Comparison of ENCODE assay signal across 8 cellular contexts in the genomic region with DNA sequence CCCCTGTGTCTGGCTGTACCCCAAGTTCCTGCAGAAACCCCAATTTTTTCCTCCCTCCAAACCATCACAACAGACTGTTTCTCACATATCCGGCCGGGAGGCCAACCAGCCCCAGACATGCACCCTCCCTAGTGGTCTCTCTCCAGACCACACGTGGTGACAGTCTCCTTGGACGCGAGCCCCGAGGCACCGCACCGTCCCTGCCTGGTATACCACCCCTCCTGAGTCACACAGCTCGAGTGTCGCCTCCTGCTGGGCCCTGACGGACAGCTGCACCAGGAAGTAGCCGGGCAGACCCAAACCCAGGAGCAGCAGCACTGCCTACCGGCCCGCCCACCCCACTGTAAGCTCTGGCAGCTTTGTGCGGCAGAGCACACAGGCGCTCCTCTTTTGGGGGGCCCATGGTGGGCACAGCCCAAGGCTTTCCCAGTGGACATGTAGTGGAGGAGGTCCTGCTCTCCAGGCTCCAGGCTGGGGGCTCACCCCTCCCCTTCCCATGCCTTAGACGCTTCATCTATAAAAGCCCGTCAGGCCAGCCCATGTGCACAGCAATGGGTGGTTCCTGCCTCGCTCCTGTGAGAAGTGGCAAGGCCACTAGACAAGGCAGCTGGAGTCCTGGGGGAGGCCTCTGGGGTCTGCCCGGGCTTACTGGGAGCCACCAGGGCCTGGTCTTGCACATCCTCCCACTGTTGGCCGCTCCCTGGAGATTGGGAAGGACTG.
DNase-seq lines count a peak whose midpoint lies in the region; ATAC-seq and TF ChIP-seq lines count a peak whose summit lies in the region.

No MANE protein-coding gene starts in this region.

- POLR2A ChIA-PET in Caco-2 (lab: Charles Lee), result no interaction called here

- TF ChIP-seq CTCF in Caco-2 (IDR thresholded peaks at IDR 0.05; ENCODE audit: insufficient read depth in 1 of 2, low read depth in 1 of 2, low read length in 1 of 2, severe bottlenecking in 1 of 2, unreplicated experiment in 1 of 2), result no peak

- peak overlapping the region; percentile 28 for H3K4me3 Mint-ChIP-seq in stimulated activated memory B cell treated with anti-CD40 and anti-IgM and Interleukin-4, amounts not matched to agents 10 μg/mL and 1 μg/mL and 100 μg/mL, for 72 hours
- no peak overlapping the region for H3K4me3 Mint-ChIP-seq in activated T-helper 1 cell treated with anti-CD3 and anti-CD28 coated beads, Interleukin-12 subunit alpha, Interleukin-12 subunit beta, Interleukin-2, Interleukin-4 antibody, amounts not matched to agents 30 ng/mL and 10 ng/mL and 1 ng/mL, durations not matched to agents 14 hours and 24 hours and 36 hours
- no peak overlapping the region for H3K4me3 Mint-ChIP-seq in Caco-2 (ENCODE audit: unreplicated experiment)

- intact Hi-C loops in activated T-helper 1 cell treated with anti-CD3 and anti-CD28 coated beads, Interleukin-12 subunit alpha, Interleukin-12 subunit beta, Interleukin-2, Interleukin-4 antibody, amounts not matched to agents 30 ng/mL and 10 ng/mL and 1 ng/mL, durations not matched to agents 14 hours and 24 hours and 36 hours (cut with micrococcal nuclease), result loop anchor here (5.0 kb wide), 2 partner anchors 175 to 375 kb away; partner anchors contain the start of gene NCOR2
- intact Hi-C loops in Caco-2 (cut with micrococcal nuclease; ENCODE audit: unreplicated experiment), result no loop called here

- H3K4me1 ChIP-seq in adipocyte (ENCODE audit: control insufficient read depth, insufficient read depth, low read length) (peaks cover 59% of the 10 kb centered on the region), Caco-2 (peaks cover 10% of the 10 kb centered on the region)

- H3K36me3 ChIP-seq in adipocyte (ENCODE audit: control insufficient read depth, insufficient read depth, low read length, severe bottlenecking) (peaks cover 6% of the 10 kb centered on the region), Caco-2 (ENCODE audit: control insufficient read depth, insufficient read depth, low read length) (no peaks in the 10 kb centered on the region; the same call in 1 of the 2 replicates)

- H3K9me3 ChIP-seq in adipocyte (ENCODE audit: control insufficient read depth, low read length) (no peaks in the 10 kb centered on the region), Caco-2 (no peaks in the 10 kb centered on the region)

- no TSS peak for BruUV-seq in Caco-2 (replicated peaks; lab: Mats Ljungman, UMichigan)

- peak overlapping the region; percentile 92 for H3K27ac Mint-ChIP-seq in stimulated activated memory B cell treated with anti-CD40 and anti-IgM and Interleukin-4, amounts not matched to agents 10 μg/mL and 1 μg/mL and 100 μg/mL, for 72 hours
- no peak overlapping the region for H3K27ac Mint-ChIP-seq in activated T-helper 1 cell treated with anti-CD3 and anti-CD28 coated beads, Interleukin-12 subunit alpha, Interleukin-12 subunit beta, Interleukin-2, Interleukin-4 antibody, amounts not matched to agents 30 ng/mL and 10 ng/mL and 1 ng/mL, durations not matched to agents 14 hours and 24 hours and 36 hours
- no peak overlapping the region for H3K27ac Mint-ChIP-seq in Caco-2 (ENCODE audit: unreplicated experiment)

- ATAC-seq in stimulated activated memory B cell treated with anti-CD40 and anti-IgM and Interleukin-4, amounts not matched to agents 10 μg/mL and 1 μg/mL and 100 μg/mL, for 72 hours, result no peak
- ATAC-seq in GM18861 (IDR thresholded peaks at IDR 0.05; ENCODE audit: unreplicated experiment), result no peak

- DNase-seq in COLO668 (lab: John Stamatoyannopoulos, UW; ENCODE audit: unreplicated experiment), result peak; percentile 22
- peak; percentile 24 for DNase-seq in HT1080 (ENCODE audit: low read depth)
- no peak for DNase-seq in adipocyte (ENCODE audit: low read depth)
- DNase-seq in hypothalamus (lab: John Stamatoyannopoulos, UW), result peak in 32 of 51 donors; percentile 26 to 66 (median 46)
- no peak for DNase-seq in activated T-helper 1 cell treated with anti-CD3 and anti-CD28 coated beads, Interleukin-12 subunit alpha, Interleukin-12 subunit beta, Interleukin-2, Interleukin-4 antibody, amounts not matched to agents 30 ng/mL and 10 ng/mL and 1 ng/mL, durations not matched to agents 14 hours and 24 hours and 36 hours (ENCODE audit: low spot score)
- DNase-seq in Caco-2, result no peak

- peaks cover 38% of the 10 kb centered on the region for H3K36me3 Mint-ChIP-seq in stimulated activated memory B cell treated with anti-CD40 and anti-IgM and Interleukin-4, amounts not matched to agents 10 μg/mL and 1 μg/mL and 100 μg/mL, for 72 hours
- H3K36me3 Mint-ChIP-seq in activated T-helper 1 cell treated with anti-CD3 and anti-CD28 coated beads, Interleukin-12 subunit alpha, Interleukin-12 subunit beta, Interleukin-2, Interleukin-4 antibody, amounts not matched to agents 30 ng/mL and 10 ng/mL and 1 ng/mL, durations not matched to agents 14 hours and 24 hours and 36 hours (ENCODE audit: low read depth), result peaks cover 8% of the 10 kb centered on the region
- H3K36me3 Mint-ChIP-seq in Caco-2 (ENCODE audit: insufficient read depth, unreplicated experiment), result peaks cover 73% of the 10 kb centered on the region

- H3K27me3 ChIP-seq in adipocyte (replicated peaks; ENCODE audit: control insufficient read depth, insufficient read depth, low read length), result no peaks in the 10 kb centered on the region
- no peaks in the 10 kb centered on the region for H3K27me3 ChIP-seq in Caco-2 (replicated peaks; ENCODE audit: control insufficient read depth, insufficient read depth, low read length)

- no peaks in the 10 kb centered on the region for H3K9me3 Mint-ChIP-seq in stimulated activated memory B cell treated with anti-CD40 and anti-IgM and Interleukin-4, amounts not matched to agents 10 μg/mL and 1 μg/mL and 100 μg/mL, for 72 hours
- no peaks in the 10 kb centered on the region for H3K9me3 Mint-ChIP-seq in activated T-helper 1 cell treated with anti-CD3 and anti-CD28 coated beads, Interleukin-12 subunit alpha, Interleukin-12 subunit beta, Interleukin-2, Interleukin-4 antibody, amounts not matched to agents 30 ng/mL and 10 ng/mL and 1 ng/mL, durations not matched to agents 14 hours and 24 hours and 36 hours
- no peaks in the 10 kb centered on the region for H3K9me3 Mint-ChIP-seq in Caco-2 (ENCODE audit: unreplicated experiment)

- H3K4me3 ChIP-seq in adipocyte (ENCODE audit: low read length) (no peak overlapping the region), Caco-2 (ENCODE audit: low read depth, low read length) (no peak overlapping the region)

- H3K9ac ChIP-seq in adipocyte (ENCODE audit: low read length), result peak overlapping the region; percentile 64

- peaks cover 71% of the 10 kb centered on the region for H3K4me1 Mint-ChIP-seq in stimulated activated memory B cell treated with anti-CD40 and anti-IgM and Interleukin-4, amounts not matched to agents 10 μg/mL and 1 μg/mL and 100 μg/mL, for 72 hours
- H3K4me1 Mint-ChIP-seq in activated T-helper 1 cell treated with anti-CD3 and anti-CD28 coated beads, Interleukin-12 subunit alpha, Interleukin-12 subunit beta, Interleukin-2, Interleukin-4 antibody, amounts not matched to agents 30 ng/mL and 10 ng/mL and 1 ng/mL, durations not matched to agents 14 hours and 24 hours and 36 hours (ENCODE audit: low read depth), result peaks cover 22% of the 10 kb centered on the region
- H3K4me1 Mint-ChIP-seq in Caco-2 (ENCODE audit: low read depth, unreplicated experiment), result peaks cover 7% of the 10 kb centered on the region

- CTCF ChIA-PET in Caco-2 (lab: Charles Lee), result no interaction called here

- no peaks in the 10 kb centered on the region for H3K27me3 Mint-ChIP-seq in stimulated activated memory B cell treated with anti-CD40 and anti-IgM and Interleukin-4, amounts not matched to agents 10 μg/mL and 1 μg/mL and 100 μg/mL, for 72 hours
- H3K27me3 Mint-ChIP-seq in activated T-helper 1 cell treated with anti-CD3 and anti-CD28 coated beads, Interleukin-12 subunit alpha, Interleukin-12 subunit beta, Interleukin-2, Interleukin-4 antibody, amounts not matched to agents 30 ng/mL and 10 ng/mL and 1 ng/mL, durations not matched to agents 14 hours and 24 hours and 36 hours (ENCODE audit: insufficient read depth), result peaks cover 4% of the 10 kb centered on the region
- H3K27me3 Mint-ChIP-seq in Caco-2 (ENCODE audit: insufficient read depth, unreplicated experiment), result no peaks in the 10 kb centered on the region

Comparison
In these comparisons a context has a peak if more than half of its experiments do, and no peak if none do; other contexts are left out.
1. DNase-seq: peak in COLO668 (single experiment), HT1080 (single experiment) and hypothalamus (32 of 51); none in adipocyte (single experiment), activated T-helper 1 cell treated with anti-CD3 and anti-CD28 coated beads, Interleukin-12 subunit alpha, Interleukin-12 subunit beta, Interleukin-2, Interleukin-4 antibody, amounts not matched to agents 30 ng/mL and 10 ng/mL and 1 ng/mL, durations not matched to agents 14 hours and 24 hours and 36 hours (single experiment) and Caco-2 (0 of 2).